ENCODE assay signal across 9 cellular contexts in genomic region chr20:41476013-41476441, GRCh38.
A peak's percentile ranks its signal among the peaks of the same experiment; 100 is the strongest.
DNase-seq lines count a peak whose midpoint lies in the region; ATAC-seq and TF ChIP-seq lines count a peak whose summit lies in the region.
"Had no signal": no experiment of that assay in that cellular context is flagged by ENCODE, and none has a peak within 500 bp of the region (broad histone marks: within the 10 kb centered on the region; RNA-seq: fewer than 3 reads in every experiment).

No MANE protein-coding gene starts in this region.

- peak overlapping the region; percentile 97 for H3K27ac ChIP-seq in endodermal cell (ENCODE audit: low read depth, low read length)
- H3K27ac ChIP-seq: suprapubic skin had no signal

- H3K9ac ChIP-seq in endodermal cell (ENCODE audit: extremely low read depth, low read length, poor library complexity, severe bottlenecking): no peak overlapping the region

- H3K27me3 Mint-ChIP-seq in endodermal cell (ENCODE audit: insufficient read depth) (no peaks in the 10 kb centered on the region), endothelial cell (ENCODE audit: unreplicated experiment) (no peaks in the 10 kb centered on the region)
- H3K27me3 Mint-ChIP-seq in activated naive CD8-positive, alpha-beta T cell treated with anti-CD3 and anti-CD28 coated beads for 36 hours: no peaks in the 10 kb centered on the region
- no peaks in the 10 kb centered on the region for H3K27me3 Mint-ChIP-seq in activated naive CD4-positive, alpha-beta T cell treated with anti-CD3 and anti-CD28 coated beads, Interleukin-2, amount 10 ng/mL, durations not matched to agents 7 days and 5 days

- H3K27ac Mint-ChIP-seq in endodermal cell (peak overlapping the region; percentile 2), endothelial cell (ENCODE audit: unreplicated experiment) (no peak overlapping the region)
- no peak overlapping the region for H3K27ac Mint-ChIP-seq in activated naive CD8-positive, alpha-beta T cell treated with anti-CD3 and anti-CD28 coated beads for 36 hours
- no peak overlapping the region for H3K27ac Mint-ChIP-seq in activated naive CD4-positive, alpha-beta T cell treated with anti-CD3 and anti-CD28 coated beads, Interleukin-2, amount 10 ng/mL, durations not matched to agents 7 days and 5 days

- H3K9me3 ChIP-seq in endodermal cell (ENCODE audit: control insufficient read depth, low read length): no peaks in the 10 kb centered on the region
- H3K9me3 ChIP-seq: suprapubic skin had no signal

- peaks cover 18% of the 10 kb centered on the region for H3K4me1 Mint-ChIP-seq in endodermal cell
- H3K4me1 Mint-ChIP-seq in activated naive CD8-positive, alpha-beta T cell treated with anti-CD3 and anti-CD28 coated beads for 36 hours: peaks cover 21% of the 10 kb centered on the region
- H3K4me1 Mint-ChIP-seq in endothelial cell (ENCODE audit: unreplicated experiment): peaks cover 9% of the 10 kb centered on the region
- peaks cover 24% of the 10 kb centered on the region for H3K4me1 Mint-ChIP-seq in activated naive CD4-positive, alpha-beta T cell treated with anti-CD3 and anti-CD28 coated beads, Interleukin-2, amount 10 ng/mL, durations not matched to agents 7 days and 5 days

- H3K27me3 ChIP-seq in endodermal cell (ENCODE audit: control insufficient read depth, insufficient read depth, low read length, poor library complexity, severe bottlenecking): no peaks in the 10 kb centered on the region
- H3K27me3 ChIP-seq: suprapubic skin had no signal

- H3K36me3 Mint-ChIP-seq in endodermal cell (ENCODE audit: low read depth): peaks cover 26% of the 10 kb centered on the region
- peaks cover 15% of the 10 kb centered on the region for H3K36me3 Mint-ChIP-seq in activated naive CD8-positive, alpha-beta T cell treated with anti-CD3 and anti-CD28 coated beads for 36 hours
- H3K36me3 Mint-ChIP-seq in endothelial cell (ENCODE audit: low read depth, unreplicated experiment): peaks cover 8% of the 10 kb centered on the region
- peaks cover 38% of the 10 kb centered on the region for H3K36me3 Mint-ChIP-seq in activated naive CD4-positive, alpha-beta T cell treated with anti-CD3 and anti-CD28 coated beads, Interleukin-2, amount 10 ng/mL, durations not matched to agents 7 days and 5 days

- DNase-seq in DMS79 (lab: John Stamatoyannopoulos, UW) (peak; percentile 67), NCI-H345 treated with DMSO at 0.1 percent for 48 hours (lab: John Stamatoyannopoulos, UW; ENCODE audit: unreplicated experiment) (peak; percentile 87), endodermal cell (no peak), omental fat pad (ENCODE audit: low spot score) (no peak), endothelial cell (ENCODE audit: low spot score) (no peak)
- DNase-seq in activated naive CD8-positive, alpha-beta T cell treated with anti-CD3 and anti-CD28 coated beads for 36 hours: no peak
- DNase-seq in activated naive CD4-positive, alpha-beta T cell treated with anti-CD3 and anti-CD28 coated beads, Interleukin-2, amount 10 ng/mL, durations not matched to agents 7 days and 5 days: no peak

- TF ChIP-seq CTCF in endodermal cell (conservative IDR thresholded peaks at IDR 0.05) (no peak), omental fat pad (IDR thresholded peaks at IDR 0.05) (no peak), endothelial cell (IDR thresholded peaks at IDR 0.05; ENCODE audit: unreplicated experiment) (no peak)

- ATAC-seq in omental fat pad (ENCODE audit: low FRiP score) (peak; percentile 73), GM19035 (IDR thresholded peaks at IDR 0.05; ENCODE audit: unreplicated experiment) (no peak)

- CTCF ChIA-PET in activated naive CD4-positive, alpha-beta T cell treated with anti-CD3 and anti-CD28 coated beads, Interleukin-2, amount 10 ng/mL, durations not matched to agents 7 days and 5 days (lab: Charles Lee): no interaction called here

- H3K4me3 ChIP-seq in endodermal cell (ENCODE audit: low read length): no peak overlapping the region
- H3K4me3 ChIP-seq: suprapubic skin had no signal

- H3K4me3 Mint-ChIP-seq in endodermal cell (no peak overlapping the region), endothelial cell (ENCODE audit: unreplicated experiment) (no peak overlapping the region)
- no peak overlapping the region for H3K4me3 Mint-ChIP-seq in activated naive CD8-positive, alpha-beta T cell treated with anti-CD3 and anti-CD28 coated beads for 36 hours
- no peak overlapping the region for H3K4me3 Mint-ChIP-seq in activated naive CD4-positive, alpha-beta T cell treated with anti-CD3 and anti-CD28 coated beads, Interleukin-2, amount 10 ng/mL, durations not matched to agents 7 days and 5 days

- peaks cover 37% of the 10 kb centered on the region for H3K36me3 ChIP-seq in endodermal cell (ENCODE audit: control insufficient read depth, insufficient read depth, low read length)

- no peaks in the 10 kb centered on the region for H3K4me1 ChIP-seq in endodermal cell (ENCODE audit: control insufficient read depth, insufficient read depth, low read length)

- H3K9me3 Mint-ChIP-seq in endodermal cell (no peaks in the 10 kb centered on the region), endothelial cell (ENCODE audit: unreplicated experiment) (no peaks in the 10 kb centered on the region)
- H3K9me3 Mint-ChIP-seq in activated naive CD8-positive, alpha-beta T cell treated with anti-CD3 and anti-CD28 coated beads for 36 hours: peaks cover 8% of the 10 kb centered on the region
- H3K9me3 Mint-ChIP-seq in activated naive CD4-positive, alpha-beta T cell treated with anti-CD3 and anti-CD28 coated beads, Interleukin-2, amount 10 ng/mL, durations not matched to agents 7 days and 5 days: no peaks in the 10 kb centered on the region

Comparison
In these comparisons a context has a peak if more than half of its experiments do, and no peak if none do; other contexts are left out.
1. DNase-seq: peak in DMS79 (single experiment) and NCI-H345 treated with DMSO at 0.1 percent for 48 hours (single experiment); none in endodermal cell (single experiment), omental fat pad (single experiment), activated naive CD8-positive, alpha-beta T cell treated with anti-CD3 and anti-CD28 coated beads for 36 hours (single experiment), endothelial cell (single experiment) and activated naive CD4-positive, alpha-beta T cell treated with anti-CD3 and anti-CD28 coated beads, Interleukin-2, amount 10 ng/mL, durations not matched to agents 7 days and 5 days (single experiment).